3 cellular contexts compared by ENCODE assay signal in the genomic region with DNA sequence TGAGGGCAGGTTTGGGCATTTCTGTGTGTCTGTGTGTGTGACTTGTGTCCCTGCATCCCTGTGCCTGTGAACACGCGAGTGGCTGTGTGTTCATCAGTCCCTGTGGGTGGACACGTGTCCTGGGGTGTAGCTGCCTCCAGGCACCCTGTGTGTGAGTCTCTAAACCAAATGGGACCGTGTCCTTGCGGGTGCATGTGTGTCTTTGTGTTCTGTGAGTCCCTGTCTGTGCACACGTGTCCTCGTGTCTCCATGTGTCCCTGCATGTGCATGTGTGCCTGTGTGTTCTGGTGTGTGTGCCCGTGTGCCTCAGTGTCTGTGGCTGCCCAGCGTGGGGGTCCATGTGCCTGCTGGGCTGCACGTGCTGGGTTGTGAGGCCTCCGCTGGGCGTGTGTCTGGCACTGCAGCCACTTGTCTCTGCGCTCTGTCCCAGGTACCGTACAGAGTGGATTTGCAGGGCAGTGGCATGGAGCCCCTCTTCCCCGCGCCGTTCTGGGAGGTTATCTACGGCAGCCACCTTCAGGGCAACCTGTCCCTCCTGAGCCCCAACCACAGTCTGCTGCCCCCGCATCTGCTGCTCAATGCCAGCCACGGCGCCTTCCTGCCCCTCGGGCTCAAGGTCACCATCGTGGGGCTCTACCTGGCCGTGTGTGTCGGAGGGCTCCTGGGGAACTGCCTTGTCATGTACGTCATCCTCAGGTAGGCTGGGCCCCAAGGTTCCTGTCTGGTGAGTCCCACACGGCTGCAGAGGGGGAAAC.
TF ChIP-seq lines count a peak whose summit lies in the region.

No MANE protein-coding gene starts in this region.

TF ChIP-seq in Ishikawa, 13 proteins besides CTCF, POLR2A, EP300 and RAD21:
- TF ChIP-seq CREB1 (IDR thresholded peaks at IDR 0.05; ENCODE audit: low read depth), result no peak
- TF ChIP-seq, protein P1, sequence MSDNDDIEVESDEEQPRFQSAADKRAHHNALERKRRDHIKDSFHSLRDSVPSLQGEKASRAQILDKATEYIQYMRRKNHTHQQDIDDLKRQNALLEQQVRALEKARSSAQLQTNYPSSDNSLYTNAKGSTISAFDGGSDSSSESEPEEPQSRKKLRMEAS (IDR thresholded peaks at IDR 0.05), result peak; percentile 29; the same call in 1 of the 2 replicates

TF ChIP-seq in K562, 482 proteins besides CTCF, POLR2A, EP300 and RAD21 (continues in another document):
- TF ChIP-seq KAT2B (IDR thresholded peaks at IDR 0.05; ENCODE audit: low read depth, low read length), result no peak
- TF ChIP-seq, protein P2, sequence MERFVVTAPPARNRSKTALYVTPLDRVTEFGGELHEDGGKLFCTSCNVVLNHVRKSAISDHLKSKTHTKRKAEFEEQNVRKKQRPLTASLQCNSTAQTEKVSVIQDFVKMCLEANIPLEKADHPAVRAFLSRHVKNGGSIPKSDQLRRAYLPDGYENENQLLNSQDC (CRISPR knock-in tag; IDR thresholded peaks at IDR 0.05), result no peak
- TF ChIP-seq, protein P3, sequence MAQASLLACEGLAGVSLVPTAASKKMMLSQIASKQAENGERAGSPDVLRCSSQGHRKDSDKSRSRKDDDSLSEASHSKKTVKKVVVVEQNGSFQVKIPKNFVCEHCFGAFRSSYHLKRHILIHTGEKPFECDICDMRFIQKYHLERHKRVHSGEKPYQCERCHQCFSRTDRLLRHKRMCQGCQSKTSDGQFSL (CRISPR knock-in tag; IDR thresholded peaks at IDR 0.05), result no peak
- TF ChIP-seq, protein P3 (tag; IDR thresholded peaks at IDR 0.05), result no peak
- TF ChIP-seq, protein P4, sequence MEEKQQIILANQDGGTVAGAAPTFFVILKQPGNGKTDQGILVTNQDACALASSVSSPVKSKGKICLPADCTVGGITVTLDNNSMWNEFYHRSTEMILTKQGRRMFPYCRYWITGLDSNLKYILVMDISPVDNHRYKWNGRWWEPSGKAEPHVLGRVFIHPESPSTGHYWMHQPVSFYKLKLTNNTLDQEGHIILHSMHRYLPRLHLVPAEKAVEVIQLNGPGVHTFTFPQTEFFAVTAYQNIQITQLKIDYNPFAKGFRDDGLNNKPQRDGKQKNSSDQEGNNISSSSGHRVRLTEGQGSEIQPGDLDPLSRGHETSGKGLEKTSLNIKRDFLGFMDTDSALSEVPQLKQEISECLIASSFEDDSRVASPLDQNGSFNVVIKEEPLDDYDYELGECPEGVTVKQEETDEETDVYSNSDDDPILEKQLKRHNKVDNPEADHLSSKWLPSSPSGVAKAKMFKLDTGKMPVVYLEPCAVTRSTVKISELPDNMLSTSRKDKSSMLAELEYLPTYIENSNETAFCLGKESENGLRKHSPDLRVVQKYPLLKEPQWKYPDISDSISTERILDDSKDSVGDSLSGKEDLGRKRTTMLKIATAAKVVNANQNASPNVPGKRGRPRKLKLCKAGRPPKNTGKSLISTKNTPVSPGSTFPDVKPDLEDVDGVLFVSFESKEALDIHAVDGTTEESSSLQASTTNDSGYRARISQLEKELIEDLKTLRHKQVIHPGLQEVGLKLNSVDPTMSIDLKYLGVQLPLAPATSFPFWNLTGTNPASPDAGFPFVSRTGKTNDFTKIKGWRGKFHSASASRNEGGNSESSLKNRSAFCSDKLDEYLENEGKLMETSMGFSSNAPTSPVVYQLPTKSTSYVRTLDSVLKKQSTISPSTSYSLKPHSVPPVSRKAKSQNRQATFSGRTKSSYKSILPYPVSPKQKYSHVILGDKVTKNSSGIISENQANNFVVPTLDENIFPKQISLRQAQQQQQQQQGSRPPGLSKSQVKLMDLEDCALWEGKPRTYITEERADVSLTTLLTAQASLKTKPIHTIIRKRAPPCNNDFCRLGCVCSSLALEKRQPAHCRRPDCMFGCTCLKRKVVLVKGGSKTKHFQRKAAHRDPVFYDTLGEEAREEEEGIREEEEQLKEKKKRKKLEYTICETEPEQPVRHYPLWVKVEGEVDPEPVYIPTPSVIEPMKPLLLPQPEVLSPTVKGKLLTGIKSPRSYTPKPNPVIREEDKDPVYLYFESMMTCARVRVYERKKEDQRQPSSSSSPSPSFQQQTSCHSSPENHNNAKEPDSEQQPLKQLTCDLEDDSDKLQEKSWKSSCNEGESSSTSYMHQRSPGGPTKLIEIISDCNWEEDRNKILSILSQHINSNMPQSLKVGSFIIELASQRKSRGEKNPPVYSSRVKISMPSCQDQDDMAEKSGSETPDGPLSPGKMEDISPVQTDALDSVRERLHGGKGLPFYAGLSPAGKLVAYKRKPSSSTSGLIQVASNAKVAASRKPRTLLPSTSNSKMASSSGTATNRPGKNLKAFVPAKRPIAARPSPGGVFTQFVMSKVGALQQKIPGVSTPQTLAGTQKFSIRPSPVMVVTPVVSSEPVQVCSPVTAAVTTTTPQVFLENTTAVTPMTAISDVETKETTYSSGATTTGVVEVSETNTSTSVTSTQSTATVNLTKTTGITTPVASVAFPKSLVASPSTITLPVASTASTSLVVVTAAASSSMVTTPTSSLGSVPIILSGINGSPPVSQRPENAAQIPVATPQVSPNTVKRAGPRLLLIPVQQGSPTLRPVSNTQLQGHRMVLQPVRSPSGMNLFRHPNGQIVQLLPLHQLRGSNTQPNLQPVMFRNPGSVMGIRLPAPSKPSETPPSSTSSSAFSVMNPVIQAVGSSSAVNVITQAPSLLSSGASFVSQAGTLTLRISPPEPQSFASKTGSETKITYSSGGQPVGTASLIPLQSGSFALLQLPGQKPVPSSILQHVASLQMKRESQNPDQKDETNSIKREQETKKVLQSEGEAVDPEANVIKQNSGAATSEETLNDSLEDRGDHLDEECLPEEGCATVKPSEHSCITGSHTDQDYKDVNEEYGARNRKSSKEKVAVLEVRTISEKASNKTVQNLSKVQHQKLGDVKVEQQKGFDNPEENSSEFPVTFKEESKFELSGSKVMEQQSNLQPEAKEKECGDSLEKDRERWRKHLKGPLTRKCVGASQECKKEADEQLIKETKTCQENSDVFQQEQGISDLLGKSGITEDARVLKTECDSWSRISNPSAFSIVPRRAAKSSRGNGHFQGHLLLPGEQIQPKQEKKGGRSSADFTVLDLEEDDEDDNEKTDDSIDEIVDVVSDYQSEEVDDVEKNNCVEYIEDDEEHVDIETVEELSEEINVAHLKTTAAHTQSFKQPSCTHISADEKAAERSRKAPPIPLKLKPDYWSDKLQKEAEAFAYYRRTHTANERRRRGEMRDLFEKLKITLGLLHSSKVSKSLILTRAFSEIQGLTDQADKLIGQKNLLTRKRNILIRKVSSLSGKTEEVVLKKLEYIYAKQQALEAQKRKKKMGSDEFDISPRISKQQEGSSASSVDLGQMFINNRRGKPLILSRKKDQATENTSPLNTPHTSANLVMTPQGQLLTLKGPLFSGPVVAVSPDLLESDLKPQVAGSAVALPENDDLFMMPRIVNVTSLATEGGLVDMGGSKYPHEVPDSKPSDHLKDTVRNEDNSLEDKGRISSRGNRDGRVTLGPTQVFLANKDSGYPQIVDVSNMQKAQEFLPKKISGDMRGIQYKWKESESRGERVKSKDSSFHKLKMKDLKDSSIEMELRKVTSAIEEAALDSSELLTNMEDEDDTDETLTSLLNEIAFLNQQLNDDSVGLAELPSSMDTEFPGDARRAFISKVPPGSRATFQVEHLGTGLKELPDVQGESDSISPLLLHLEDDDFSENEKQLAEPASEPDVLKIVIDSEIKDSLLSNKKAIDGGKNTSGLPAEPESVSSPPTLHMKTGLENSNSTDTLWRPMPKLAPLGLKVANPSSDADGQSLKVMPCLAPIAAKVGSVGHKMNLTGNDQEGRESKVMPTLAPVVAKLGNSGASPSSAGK (IDR thresholded peaks at IDR 0.05), result no peak
- TF ChIP-seq, protein P1 (CRISPR knock-in tag; IDR thresholded peaks at IDR 0.05), result peak; percentile 61

TF ChIP-seq in neural cell, 6 proteins besides CTCF, POLR2A, EP300 and RAD21:
- TF ChIP-seq TAF1 (IDR thresholded peaks at IDR 0.05; ENCODE audit: low read depth) (no peak), MXI1 (conservative IDR thresholded peaks at IDR 0.05; ENCODE audit: poor library complexity, severe bottlenecking) (peak; percentile 76), SMC3 (conservative IDR thresholded peaks at IDR 0.05; ENCODE audit: poor library complexity) (no peak), POLR2AphosphoS5 (IDR thresholded peaks at IDR 0.05) (no peak), EZH2 (IDR thresholded peaks at IDR 0.05; ENCODE audit: borderline replicate concordance, insufficient read depth, low read length, poor library complexity, severe bottlenecking) (no peak)
- TF ChIP-seq, protein P5, sequence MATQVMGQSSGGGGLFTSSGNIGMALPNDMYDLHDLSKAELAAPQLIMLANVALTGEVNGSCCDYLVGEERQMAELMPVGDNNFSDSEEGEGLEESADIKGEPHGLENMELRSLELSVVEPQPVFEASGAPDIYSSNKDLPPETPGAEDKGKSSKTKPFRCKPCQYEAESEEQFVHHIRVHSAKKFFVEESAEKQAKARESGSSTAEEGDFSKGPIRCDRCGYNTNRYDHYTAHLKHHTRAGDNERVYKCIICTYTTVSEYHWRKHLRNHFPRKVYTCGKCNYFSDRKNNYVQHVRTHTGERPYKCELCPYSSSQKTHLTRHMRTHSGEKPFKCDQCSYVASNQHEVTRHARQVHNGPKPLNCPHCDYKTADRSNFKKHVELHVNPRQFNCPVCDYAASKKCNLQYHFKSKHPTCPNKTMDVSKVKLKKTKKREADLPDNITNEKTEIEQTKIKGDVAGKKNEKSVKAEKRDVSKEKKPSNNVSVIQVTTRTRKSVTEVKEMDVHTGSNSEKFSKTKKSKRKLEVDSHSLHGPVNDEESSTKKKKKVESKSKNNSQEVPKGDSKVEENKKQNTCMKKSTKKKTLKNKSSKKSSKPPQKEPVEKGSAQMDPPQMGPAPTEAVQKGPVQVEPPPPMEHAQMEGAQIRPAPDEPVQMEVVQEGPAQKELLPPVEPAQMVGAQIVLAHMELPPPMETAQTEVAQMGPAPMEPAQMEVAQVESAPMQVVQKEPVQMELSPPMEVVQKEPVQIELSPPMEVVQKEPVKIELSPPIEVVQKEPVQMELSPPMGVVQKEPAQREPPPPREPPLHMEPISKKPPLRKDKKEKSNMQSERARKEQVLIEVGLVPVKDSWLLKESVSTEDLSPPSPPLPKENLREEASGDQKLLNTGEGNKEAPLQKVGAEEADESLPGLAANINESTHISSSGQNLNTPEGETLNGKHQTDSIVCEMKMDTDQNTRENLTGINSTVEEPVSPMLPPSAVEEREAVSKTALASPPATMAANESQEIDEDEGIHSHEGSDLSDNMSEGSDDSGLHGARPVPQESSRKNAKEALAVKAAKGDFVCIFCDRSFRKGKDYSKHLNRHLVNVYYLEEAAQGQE (IDR thresholded peaks at IDR 0.05; ENCODE audit: borderline replicate concordance), result no peak
TF ChIP-seq in neural cell: peak in this region for 1.
